In the genomic region with DNA sequence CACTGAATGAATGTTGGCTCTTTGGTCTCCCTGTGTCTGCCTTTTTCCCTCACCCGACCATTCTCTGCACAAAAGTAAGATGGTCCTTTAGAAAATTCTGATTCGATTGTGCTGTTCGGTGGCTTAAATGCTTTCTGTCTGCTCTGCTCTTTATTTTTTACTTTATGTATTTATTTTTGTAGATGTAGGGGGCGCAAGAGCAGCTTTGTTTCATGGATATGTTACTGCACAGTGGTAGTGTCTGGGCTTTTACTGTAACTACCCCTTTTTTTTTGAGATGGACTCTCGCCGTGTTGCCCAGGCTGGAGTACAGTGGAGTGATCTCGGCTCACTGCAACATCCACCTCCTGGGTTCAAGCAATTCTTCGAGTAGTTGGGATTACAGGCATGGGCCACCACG, we compare ENCODE assay signal across 22 cellular contexts. TPM values are rescaled to one million over a fixed set of nuclear protein-coding genes. Genes with fewer than 3 reads are reported as not detected.
"Had no signal": no experiment of that assay in that cellular context is flagged by ENCODE, and none has a peak within 500 bp of the region (broad histone marks: within the 10 kb centered on the region; RNA-seq: fewer than 3 reads in every experiment).

No MANE protein-coding gene starts in this region.

- H3K9me3 Mint-ChIP-seq: activated T-cell treated with anti-CD3 and anti-CD28 coated beads, Interleukin-2, amount 50 U/mL, for 4 hours; brain; central memory CD8-positive, alpha-beta T cell; stimulated activated naive CD8-positive, alpha-beta T cell treated with anti-CD3 and anti-CD28 coated beads, Interleukin-15, Interleukin-2, amounts not matched to agents 100 ng/mL and 50 ng/mL, for 24 hours had no signal

- H3K36me3 ChIP-seq: upper lobe of left lung had no signal

- ATAC-seq: activated T-cell treated with anti-CD3 and anti-CD28 coated beads, Interleukin-2, amount 50 U/mL, for 4 hours had no signal

- H3K4me1 Mint-ChIP-seq: brain had no signal

- H3K4me1 ChIP-seq: upper lobe of left lung had no signal

- H3K4me3 Mint-ChIP-seq: activated naive CD8-positive, alpha-beta T cell; activated T-cell treated with anti-CD3 and anti-CD28 coated beads, Interleukin-2, amount 50 U/mL, for 4 hours; brain; central memory CD8-positive, alpha-beta T cell; stimulated activated naive CD8-positive, alpha-beta T cell treated with anti-CD3 and anti-CD28 coated beads, Interleukin-15, Interleukin-2, amounts not matched to agents 100 ng/mL and 50 ng/mL, for 24 hours had no signal

- H3K4me3 ChIP-seq: upper lobe of left lung had no signal

- H3K27ac ChIP-seq: upper lobe of left lung had no signal

- H3K27me3 ChIP-seq: upper lobe of left lung had no signal

- H3K27me3 Mint-ChIP-seq: activated naive CD8-positive, alpha-beta T cell; central memory CD8-positive, alpha-beta T cell; stimulated activated naive CD8-positive, alpha-beta T cell treated with anti-CD3 and anti-CD28 coated beads, Interleukin-15, Interleukin-2, amounts not matched to agents 100 ng/mL and 50 ng/mL, for 24 hours had no signal

- DNase-seq: activated CD4-positive, alpha-beta T cell treated with anti-CD3 and anti-CD28 coated beads, Interleukin-2, amount 50 U/mL, for 48 hours; activated CD4-positive, CD25-positive, alpha-beta regulatory T cell treated with anti-CD3 and anti-CD28 coated beads, Interleukin-2, amount 50 U/mL, for 72 hours; activated effector memory CD4-positive, alpha-beta T cell treated with anti-CD3 and anti-CD28 coated beads, Interleukin-2, amount 50 U/mL, for 16 hours; activated T-cell treated with anti-CD3 and anti-CD28 coated beads, Interleukin-2, amount 50 U/mL, for 4 hours; amygdala; dermis blood vessel endothelial cell; hippocampal formation; kidney glomerular epithelial cell; stimulated activated CD4-positive, alpha-beta T cell treated with anti-CD3 and anti-CD28 coated beads, Interleukin-2, amount 100 ng/mL, for 48 hours; stimulated activated CD8-positive, alpha-beta memory T cell treated with anti-CD3 and anti-CD28 coated beads, Interleukin-4, amount 100 ng/mL, for 48 hours had no signal

- H3K36me3 Mint-ChIP-seq: brain had no signal

- H3K27ac Mint-ChIP-seq: activated naive CD8-positive, alpha-beta T cell; brain; stimulated activated naive CD8-positive, alpha-beta T cell treated with anti-CD3 and anti-CD28 coated beads, Interleukin-15, Interleukin-2, amounts not matched to agents 100 ng/mL and 50 ng/mL, for 24 hours had no signal

- H3K9me3 ChIP-seq: upper lobe of left lung had no signal

RNA-seq across cellular contexts. Expression of a gene that starts 15.7 kb away (rescaled TPM):
- total RNA-seq: dermis blood vessel endothelial cell, pulmonary artery endothelial cell had no signal

RNA-seq across cellular contexts. Expression of a gene that starts 26.3 kb away (rescaled TPM):
- total RNA-seq: activated T-cell treated with anti-CD3 and anti-CD28 coated beads, Interleukin-2, amount 50 U/mL, for 4 hours; lower leg skin; mesenteric fat pad; osteocyte; pulmonary artery endothelial cell; temporal lobe; upper lobe of left lung had no signal
- polyA plus RNA-seq: esophagus, neural cell had no signal
